Comparison of ENCODE assay signal across 18 cellular contexts in genomic region chr4:108146346-108146745, GRCh38. TPM values are rescaled to one million over a fixed set of nuclear protein-coding genes. Genes with fewer than 3 reads are reported as not detected.
A peak's percentile ranks its signal among the peaks of the same experiment; 100 is the strongest.
DNase-seq lines count a peak whose midpoint lies in the region; ATAC-seq and TF ChIP-seq lines count a peak whose summit lies in the region.
"Had no signal": no experiment of that assay in that cellular context is flagged by ENCODE, and none has a peak within 500 bp of the region (broad histone marks: within the 10 kb centered on the region; RNA-seq: fewer than 3 reads in every experiment).

No MANE protein-coding gene starts in this region.

- dilution Hi-C loops in mammary epithelial cell (cut with HindIII; ENCODE audit: low sequenced_read_pairs): no loop called here

- H3K9me3 ChIP-seq in CD8-positive, alpha-beta T cell (ENCODE audit: low read length): no peaks in the 10 kb centered on the region
- H3K9me3 ChIP-seq in effector memory CD4-positive, alpha-beta T cell (ENCODE audit: control insufficient read depth, low read length): no peaks in the 10 kb centered on the region
- H3K9me3 ChIP-seq in left lung (no peaks in the 10 kb centered on the region), mammary epithelial cell (replicated peaks; ENCODE audit: insufficient read depth, low read length) (no peaks in the 10 kb centered on the region)

- no peak overlapping the region for H3K4me2 ChIP-seq in mammary epithelial cell (ENCODE audit: insufficient read depth, low read depth, low read length)

- TF ChIP-seq CTCF in CD8-positive, alpha-beta T cell (IDR thresholded peaks at IDR 0.05): no peak
- TF ChIP-seq CTCF in activated CD8-positive, alpha-beta T cell treated with anti-CD3 and anti-CD28 coated beads for 36 hours (IDR thresholded peaks at IDR 0.05): no peak
- no peak for TF ChIP-seq CTCF in left lung (IDR thresholded peaks at IDR 0.05)
- TF ChIP-seq CTCF in foreskin keratinocyte (conservative IDR thresholded peaks at IDR 0.05): no peak
- TF ChIP-seq CTCF in mammary epithelial cell (conservative IDR thresholded peaks at IDR 0.05 in 1 of 2, IDR thresholded peaks at IDR 0.05 in 1 of 2; ENCODE audit: extremely low read depth in 1 of 2, insufficient read depth in 1 of 2, low read depth in 1 of 2, low read length in 2 of 2): no peak

- peak overlapping the region; percentile 51 for H3K4me3 Mint-ChIP-seq in activated T-cell treated with anti-CD3 and anti-CD28 coated beads, Interleukin-2, amount 50 U/mL, for 4 hours
- H3K4me3 Mint-ChIP-seq in CD8-positive, alpha-beta T cell: peak overlapping the region; percentile 60
- peak overlapping the region; percentile 66 for H3K4me3 Mint-ChIP-seq in activated CD8-positive, alpha-beta T cell treated with anti-CD3 and anti-CD28 coated beads for 36 hours
- H3K4me3 Mint-ChIP-seq: B cell, H9 had no signal

- 90% methylated on average over 3 of the region's 3 CpGs for WGBS in mammary epithelial cell (ENCODE audit: low coverage, missing lambda C conversion rate)

- BruUV-seq in mammary epithelial cell (replicated peaks; lab: Mats Ljungman, UMichigan): no TSS peak

- peaks cover 32% of the 10 kb centered on the region for H3K36me3 Mint-ChIP-seq in activated T-cell treated with anti-CD3 and anti-CD28 coated beads, Interleukin-2, amount 50 U/mL, for 4 hours (ENCODE audit: insufficient read depth)
- peaks cover 71% of the 10 kb centered on the region for H3K36me3 Mint-ChIP-seq in CD8-positive, alpha-beta T cell
- H3K36me3 Mint-ChIP-seq in activated CD8-positive, alpha-beta T cell treated with anti-CD3 and anti-CD28 coated beads for 36 hours (ENCODE audit: low read depth): peaks cover 38% of the 10 kb centered on the region

- H3K9ac ChIP-seq in mammary epithelial cell (ENCODE audit: insufficient read depth, low read length): no peak overlapping the region

- no peak overlapping the region for H3K4me3 ChIP-seq in CD8-positive, alpha-beta T cell (ENCODE audit: low read depth, low read length)
- no peak overlapping the region for H3K4me3 ChIP-seq in effector memory CD4-positive, alpha-beta T cell (ENCODE audit: insufficient read depth, low read depth, low read length, poor library complexity, severe bottlenecking)
- H3K4me3 ChIP-seq in left lung (no peak overlapping the region), mammary epithelial cell (replicated peaks in 1 of 3; ENCODE audit: insufficient read depth in 1 of 3, low read depth in 2 of 3, low read length in 3 of 3) (no peak overlapping the region)

- peaks cover 87% of the 10 kb centered on the region for H3K4me1 Mint-ChIP-seq in activated T-cell treated with anti-CD3 and anti-CD28 coated beads, Interleukin-2, amount 50 U/mL, for 4 hours (ENCODE audit: low read depth)
- H3K4me1 Mint-ChIP-seq in CD8-positive, alpha-beta T cell (ENCODE audit: low read depth): peaks cover 91% of the 10 kb centered on the region
- peaks cover 85% of the 10 kb centered on the region for H3K4me1 Mint-ChIP-seq in activated CD8-positive, alpha-beta T cell treated with anti-CD3 and anti-CD28 coated beads for 36 hours (ENCODE audit: low read depth)
- H3K4me1 Mint-ChIP-seq: B cell had no signal

- no peak overlapping the region for H2AFZ ChIP-seq in mammary epithelial cell (ENCODE audit: low read depth, low read length)

- no peak for ATAC-seq in activated T-cell treated with anti-CD3 and anti-CD28 coated beads, Interleukin-2, amount 50 U/mL, for 4 hours
- ATAC-seq in CD8-positive, alpha-beta T cell: peak; percentile 40
- peak; percentile 5 for ATAC-seq in activated CD8-positive, alpha-beta T cell treated with anti-CD3 and anti-CD28 coated beads for 36 hours
- no peak for ATAC-seq in left lung
- ATAC-seq in foreskin keratinocyte: no peak
- ATAC-seq: HepG2 had no signal

- peaks cover 92% of the 10 kb centered on the region for H3K4me1 ChIP-seq in CD8-positive, alpha-beta T cell (ENCODE audit: insufficient read depth, low read length)
- H3K4me1 ChIP-seq in effector memory CD4-positive, alpha-beta T cell (ENCODE audit: control insufficient read depth, insufficient read depth, low read length, poor library complexity, severe bottlenecking): peaks cover 36% of the 10 kb centered on the region
- no peaks in the 10 kb centered on the region for H3K4me1 ChIP-seq in left lung
- no peaks in the 10 kb centered on the region for H3K4me1 ChIP-seq in foreskin keratinocyte
- H3K4me1 ChIP-seq in mammary epithelial cell (ENCODE audit: insufficient read depth, low read length): no peaks in the 10 kb centered on the region

- no peaks in the 10 kb centered on the region for H3K79me2 ChIP-seq in mammary epithelial cell (ENCODE audit: insufficient read depth, low read length)

- peak overlapping the region; percentile 93 for H3K27ac Mint-ChIP-seq in CD8-positive, alpha-beta T cell
- peak overlapping the region; percentile 76 for H3K27ac Mint-ChIP-seq in activated CD8-positive, alpha-beta T cell treated with anti-CD3 and anti-CD28 coated beads for 36 hours
- H3K27ac Mint-ChIP-seq: B cell, H9 had no signal

- in situ Hi-C loops in mammary epithelial cell (cut with MboI; ENCODE audit: low sequenced_read_pairs in 2 of 2): no loop called here

- POLR2A ChIA-PET in CD8-positive, alpha-beta T cell (lab: Charles Lee): interaction anchor here (0.9 to 1.7 kb wide), 5 partner anchors 12 to 22 kb away, joined by 3 to 6 read pairs (median 3); partner anchors contain the start of gene LEF1
- POLR2A ChIA-PET in activated CD8-positive, alpha-beta T cell treated with anti-CD3 and anti-CD28 coated beads for 36 hours (lab: Charles Lee): interaction anchor here (0.7 to 1.4 kb wide), 6 partner anchors 9 to 78 kb away, joined by 3 to 4 read pairs (median 3); no protein-coding TSS in a partner anchor

- no peaks in the 10 kb centered on the region for H4K20me1 ChIP-seq in mammary epithelial cell (ENCODE audit: insufficient read depth, low read length)

- H3K27me3 ChIP-seq in CD8-positive, alpha-beta T cell (ENCODE audit: insufficient read depth, low read length): no peaks in the 10 kb centered on the region
- no peaks in the 10 kb centered on the region for H3K27me3 ChIP-seq in effector memory CD4-positive, alpha-beta T cell (replicated peaks; ENCODE audit: control insufficient read depth, insufficient read depth, low read length, poor library complexity, severe bottlenecking)
- H3K27me3 ChIP-seq in left lung (no peaks in the 10 kb centered on the region), foreskin keratinocyte (peaks cover 6% of the 10 kb centered on the region), mammary epithelial cell (ENCODE audit: insufficient read depth, low read length) (peaks cover 5% of the 10 kb centered on the region)

- intact Hi-C loops in CD8-positive, alpha-beta T cell (cut with DNase I, micrococcal nuclease): no loop called here
- intact Hi-C loops in activated CD8-positive, alpha-beta T cell treated with anti-CD3 and anti-CD28 coated beads for 36 hours (cut with micrococcal nuclease): no loop called here
- intact Hi-C loops in left lung (cut with DNase I) (no loop called here), mammary epithelial cell (cut with micrococcal nuclease) (no loop called here)

- DNase-seq in activated T-cell treated with anti-CD3 and anti-CD28 coated beads, Interleukin-2, amount 50 U/mL, for 4 hours: no peak
- no peak for DNase-seq in activated T-cell treated with anti-CD3 and anti-CD28 coated beads, Interleukin-2, amount 50 U/mL, for 1 hour
- DNase-seq in CD8-positive, alpha-beta T cell: no peak
- no peak for DNase-seq in activated CD8-positive, alpha-beta T cell treated with anti-CD3 and anti-CD28 coated beads for 36 hours
- DNase-seq in effector memory CD4-positive, alpha-beta T cell: no peak
- no peak for DNase-seq in left lung
- no peak for DNase-seq in foreskin keratinocyte
- DNase-seq in mammary epithelial cell: no peak
- DNase-seq: ACHN, DMS 273 treated with DMSO at 0.1 percent for 48 hours, MM.1S, NCI-H1105 treated with DMSO at 0.1 percent for 48 hours, NCI-H187 treated with DMSO at 0.1 percent for 48 hours, NCI-H446 had no signal

- peaks cover 27% of the 10 kb centered on the region for H3K36me3 ChIP-seq in CD8-positive, alpha-beta T cell (ENCODE audit: insufficient read depth, low read length)
- H3K36me3 ChIP-seq in effector memory CD4-positive, alpha-beta T cell (ENCODE audit: control insufficient read depth, insufficient read depth, low read length): peaks cover 5% of the 10 kb centered on the region
- H3K36me3 ChIP-seq in left lung (no peaks in the 10 kb centered on the region), mammary epithelial cell (ENCODE audit: insufficient read depth, low read length) (no peaks in the 10 kb centered on the region)

- CTCF ChIA-PET in CD8-positive, alpha-beta T cell (lab: Charles Lee): interaction anchor here (0.7 to 1.8 kb wide), 4 partner anchors 11 to 116 kb away, joined by 3 to 5 read pairs (median 4); no protein-coding TSS in a partner anchor
- CTCF ChIA-PET in activated CD8-positive, alpha-beta T cell treated with anti-CD3 and anti-CD28 coated beads for 36 hours (lab: Charles Lee): interaction anchor here (0.9 to 1.4 kb wide), 4 partner anchors 13 to 116 kb away, joined by 3 to 5 read pairs (median 4); no protein-coding TSS in a partner anchor
- CTCF ChIA-PET in mammary epithelial cell (lab: Charles Lee; ENCODE audit: low non-redundant PET): no interaction called here

- peak overlapping the region; percentile 28 for H3K27ac ChIP-seq in CD8-positive, alpha-beta T cell (ENCODE audit: low read depth, low read length)
- H3K27ac ChIP-seq in effector memory CD4-positive, alpha-beta T cell (ENCODE audit: insufficient read depth, low read length, poor library complexity, severe bottlenecking): peak overlapping the region; percentile 13
- H3K27ac ChIP-seq in left lung (no peak overlapping the region), foreskin keratinocyte (no peak overlapping the region), mammary epithelial cell (ENCODE audit: insufficient read depth, low read depth, low read length) (no peak overlapping the region)
- H3K27ac ChIP-seq: RWPE1 had no signal

- H3K9me3 Mint-ChIP-seq in activated T-cell treated with anti-CD3 and anti-CD28 coated beads, Interleukin-2, amount 50 U/mL, for 4 hours: no peaks in the 10 kb centered on the region
- H3K9me3 Mint-ChIP-seq in CD8-positive, alpha-beta T cell: no peaks in the 10 kb centered on the region
- H3K9me3 Mint-ChIP-seq in activated CD8-positive, alpha-beta T cell treated with anti-CD3 and anti-CD28 coated beads for 36 hours: no peaks in the 10 kb centered on the region
- H3K9me3 Mint-ChIP-seq: H9 had no signal

- no peaks in the 10 kb centered on the region for H3K27me3 Mint-ChIP-seq in activated T-cell treated with anti-CD3 and anti-CD28 coated beads, Interleukin-2, amount 50 U/mL, for 4 hours (ENCODE audit: low read depth)
- H3K27me3 Mint-ChIP-seq in CD8-positive, alpha-beta T cell (ENCODE audit: low read depth): no peaks in the 10 kb centered on the region
- no peaks in the 10 kb centered on the region for H3K27me3 Mint-ChIP-seq in activated CD8-positive, alpha-beta T cell treated with anti-CD3 and anti-CD28 coated beads for 36 hours

RNA-seq across cellular contexts. Expression of gene LEF1, which starts 22.4 kb away (rescaled TPM):
- total RNA-seq in activated T-cell treated with anti-CD3 and anti-CD28 coated beads, Interleukin-2, amount 50 U/mL, for 4 hours: 100 to 1,000 TPM; 140 to 165 (median 148) TPM
- 100 to 1,000 TPM; 325 to 335 TPM for total RNA-seq in CD8-positive, alpha-beta T cell
- 100 to 1,000 TPM; 178 to 182 TPM for total RNA-seq in activated CD8-positive, alpha-beta T cell treated with anti-CD3 and anti-CD28 coated beads for 36 hours
- total RNA-seq in left lung: 1 to 10 TPM; 4.1 to 7.1 TPM
- total RNA-seq in foreskin keratinocyte: 10.1 and 18.7 TPM in 2 replicates
- polyA plus RNA-seq in foreskin keratinocyte: 5.7 and 8.2 TPM in 2 replicates
- total RNA-seq in mammary epithelial cell: 1 to 10 TPM in 1 of 2 donors, under 1 TPM in 1; 0.67 to 4.0 TPM
- 0.53 TPM for polyA plus RNA-seq in mammary epithelial cell
- polyA minus RNA-seq in mammary epithelial cell: 11.4 TPM

Comparison
In these comparisons a context has a peak if more than half of its experiments do, and no peak if none do; other contexts are left out.
1. ATAC-seq: peak in CD8-positive, alpha-beta T cell (single experiment) and activated CD8-positive, alpha-beta T cell treated with anti-CD3 and anti-CD28 coated beads for 36 hours (single experiment); none in activated T-cell treated with anti-CD3 and anti-CD28 coated beads, Interleukin-2, amount 50 U/mL, for 4 hours (0 of 2), left lung (single experiment) and foreskin keratinocyte (single experiment).
2. H3K27ac ChIP-seq: peak in CD8-positive, alpha-beta T cell (single experiment) and effector memory CD4-positive, alpha-beta T cell (single experiment); none in left lung (0 of 2), foreskin keratinocyte (single experiment) and mammary epithelial cell (single experiment).
3. Peak in every context shown above with its lines, with median percentiles within 50 percentile points of each other: H3K4me3 Mint-ChIP-seq.